ENCODE assay signal across 1 cellular context in genomic region chr20:31603822-31604566, GRCh38.
TF ChIP-seq lines count a peak whose summit lies in the region.

No MANE protein-coding gene starts in this region.

TF ChIP-seq in HepG2, 621 proteins besides CTCF, POLR2A, EP300 and RAD21 (continued from another document and continues in another):
- no peak; the same call in none of the 2 replicates for TF ChIP-seq AHDC1 (CRISPR knock-in tag; IDR thresholded peaks at IDR 0.05; ENCODE audit: borderline replicate concordance)
- TF ChIP-seq KLF12 (CRISPR knock-in tag; IDR thresholded peaks at IDR 0.05; ENCODE audit: borderline replicate concordance): peak; percentile 91
- 0 out of 2 replicates have a peak, but pooled peaks have one; percentile 60 for TF ChIP-seq BATF2 (CRISPR knock-in tag; IDR thresholded peaks at IDR 0.05)
- TF ChIP-seq DMAP1 (CRISPR knock-in tag; IDR thresholded peaks at IDR 0.05): peak; percentile 84; the same call in 1 of the 2 replicates
- peak; percentile 94 for TF ChIP-seq MYC (CRISPR knock-in tag; IDR thresholded peaks at IDR 0.05; ENCODE audit: borderline replicate concordance)
- no peak; the same call in 1 of the 2 replicates for TF ChIP-seq NR1H2 (CRISPR knock-in tag; IDR thresholded peaks at IDR 0.05; ENCODE audit: borderline replicate concordance, low read depth)
- TF ChIP-seq ZSCAN9 (CRISPR knock-in tag; IDR thresholded peaks at IDR 0.05; ENCODE audit: borderline replicate concordance): peak; percentile 86
- TF ChIP-seq ZNF639 (CRISPR knock-in tag; conservative IDR thresholded peaks at IDR 0.05): peak; percentile 92
- no peak; the same call in 1 of the 2 replicates for TF ChIP-seq ZFP41 (CRISPR knock-in tag; IDR thresholded peaks at IDR 0.05; ENCODE audit: borderline replicate concordance)
- TF ChIP-seq ZNF687 (CRISPR knock-in tag; IDR thresholded peaks at IDR 0.05): peak; percentile 92
- no peak for TF ChIP-seq ZNF20 (CRISPR knock-in tag; IDR thresholded peaks at IDR 0.05)
- TF ChIP-seq BHLHE40 (IDR thresholded peaks at IDR 0.05; ENCODE audit: low read length): peak; percentile 84
- TF ChIP-seq ZNF274 (CRISPR knock-in tag; IDR thresholded peaks at IDR 0.05): no peak; the same call in 1 of the 2 replicates
- TF ChIP-seq NFRKB (IDR thresholded peaks at IDR 0.05): no peak
- peak; percentile 99 for TF ChIP-seq KDM4B (CRISPR knock-in tag; IDR thresholded peaks at IDR 0.05)
- no peak for TF ChIP-seq ZNF326 (CRISPR knock-in tag; IDR thresholded peaks at IDR 0.05; ENCODE audit: borderline replicate concordance)
- peak; percentile 98 for TF ChIP-seq SIN3A (IDR thresholded peaks at IDR 0.05; ENCODE audit: borderline replicate concordance, low read depth, low read length)
- TF ChIP-seq CENPT (CRISPR knock-in tag; IDR thresholded peaks at IDR 0.05; ENCODE audit: low read depth): peak; percentile 69; the same call in 1 of the 2 replicates
- TF ChIP-seq JUNB (CRISPR knock-in tag; IDR thresholded peaks at IDR 0.05; ENCODE audit: borderline replicate concordance): no peak; the same call in 1 of the 2 replicates
- TF ChIP-seq HOXD1 (CRISPR knock-in tag; IDR thresholded peaks at IDR 0.05): peak; percentile 99
- no peak for TF ChIP-seq NBN (conservative IDR thresholded peaks at IDR 0.05)
- peak; percentile 58; the same call in 1 of the 2 replicates for TF ChIP-seq TOPORS (CRISPR knock-in tag; IDR thresholded peaks at IDR 0.05)
- no peak for TF ChIP-seq SNRNP70 (IDR thresholded peaks at IDR 0.05; ENCODE audit: low read depth, low read length)
- TF ChIP-seq CREB1 (IDR thresholded peaks at IDR 0.05): peak; percentile 100
- peak; percentile 96 for TF ChIP-seq CREB1 (CRISPR knock-in tag; IDR thresholded peaks at IDR 0.05)
- 0 out of 2 replicates have a peak, but pooled peaks have one; percentile 91 for TF ChIP-seq ATF6 (CRISPR knock-in tag; conservative IDR thresholded peaks at IDR 0.05)
- peak; percentile 94 for TF ChIP-seq ARID5B (CRISPR knock-in tag; IDR thresholded peaks at IDR 0.05)
- TF ChIP-seq PREB (CRISPR knock-in tag; IDR thresholded peaks at IDR 0.05): no peak
- TF ChIP-seq MTF1 (CRISPR knock-in tag; IDR thresholded peaks at IDR 0.05): peak; percentile 75; the same call in 1 of the 2 replicates
- TF ChIP-seq ZBED4 (CRISPR knock-in tag; IDR thresholded peaks at IDR 0.05; ENCODE audit: borderline replicate concordance): peak; percentile 91; the same call in 1 of the 2 replicates
- TF ChIP-seq ZSCAN20 (CRISPR knock-in tag; IDR thresholded peaks at IDR 0.05; ENCODE audit: borderline replicate concordance): no peak
- TF ChIP-seq SMAD3 (CRISPR knock-in tag; IDR thresholded peaks at IDR 0.05): peak; percentile 93
- peak; percentile 80; the same call in 1 of the 2 replicates for TF ChIP-seq ZNF761 (CRISPR knock-in tag; conservative IDR thresholded peaks at IDR 0.05)
